10 cellular contexts compared by ENCODE assay signal in genomic region chr11:102447941-102448868, GRCh38. TPM values are rescaled to one million over a fixed set of nuclear protein-coding genes. Genes with fewer than 3 reads are reported as not detected.
A peak's percentile ranks its signal among the peaks of the same experiment; 100 is the strongest.
DNase-seq lines count a peak whose midpoint lies in the region; ATAC-seq and TF ChIP-seq lines count a peak whose summit lies in the region.
"Had no signal": no experiment of that assay in that cellular context is flagged by ENCODE, and none has a peak within 500 bp of the region (broad histone marks: within the 10 kb centered on the region; RNA-seq: fewer than 3 reads in every experiment).

No MANE protein-coding gene starts in this region.

- H3K36me3 ChIP-seq in HEK293 (ENCODE audit: control insufficient read depth in 2 of 2, insufficient read depth in 1 of 2, low read length in 2 of 2): peaks cover 0 to 33% of the 10 kb centered on the region in 2 experiments; a peak in 1 of 3 replicates
- peaks cover 78% of the 10 kb centered on the region for H3K36me3 ChIP-seq in OCI-LY7 (ENCODE audit: insufficient read depth, low read length)
- H3K36me3 ChIP-seq in sigmoid colon: peaks cover 0 to 4% (median 0%) of the 10 kb centered on the region in 4 donors
- no peaks in the 10 kb centered on the region for H3K36me3 ChIP-seq in vagina

- no peak overlapping the region for H3K4me3 ChIP-seq in HEK293 (ENCODE audit: low read depth, low read length)
- peak overlapping the region; percentile 95 for H3K4me3 ChIP-seq in OCI-LY7 (ENCODE audit: low read depth, low read length, poor library complexity, severe bottlenecking)
- peak overlapping the region in 6 of 59 donors; percentile 7 to 95 (median 82) for H3K4me3 ChIP-seq in dorsolateral prefrontal cortex
- no peak overlapping the region for H3K4me3 ChIP-seq in sigmoid colon
- H3K4me3 ChIP-seq in vagina: no peak overlapping the region
- H3K4me3 ChIP-seq: prostate gland had no signal

- CTCF ChIA-PET in HEK293 (lab: Yijun Ruan, JAX): interaction anchor here (0.6 to 0.9 kb wide), 3 partner anchors 10 to 48 kb away, joined by 3 read pairs; no protein-coding TSS in a partner anchor
- CTCF ChIA-PET in OCI-LY7 (lab: Charles Lee; ENCODE audit: unreplicated experiment): no interaction called here

- peaks cover 43% of the 10 kb centered on the region for H4K20me1 ChIP-seq in OCI-LY7 (ENCODE audit: insufficient read depth, low read length)

- peaks cover 0 to 6% (median 0%) of the 10 kb centered on the region in 45 donors for H3K27me3 ChIP-seq in dorsolateral prefrontal cortex
- no peaks in the 10 kb centered on the region for H3K27me3 ChIP-seq in sigmoid colon
- H3K27me3 ChIP-seq in vagina: no peaks in the 10 kb centered on the region

- no peak for TF ChIP-seq EP300 in sigmoid colon (IDR thresholded peaks at IDR 0.05)

- TF ChIP-seq POLR2A in sigmoid colon (IDR thresholded peaks at IDR 0.05) (no peak), vagina (IDR thresholded peaks at IDR 0.05) (no peak)

- intact Hi-C loops in OCI-LY7 (cut with micrococcal nuclease; ENCODE audit: unreplicated experiment) (no loop called here), dorsolateral prefrontal cortex (cut with DNase I) (loop anchor here in 1 of 2 donors (5.0 kb wide), 1 partner anchor 36 kb away; no protein-coding TSS in a partner anchor), sigmoid colon (cut with DNase I) (no loop called here), vagina (cut with DNase I) (no loop called here)

- DNase-seq in OCI-LY7 (ENCODE audit: low spot score): no peak
- DNase-seq in dorsolateral prefrontal cortex: no peak
- DNase-seq in sigmoid colon: no peak
- no peak for DNase-seq in vagina (ENCODE audit: extremely low spot score in 2 of 2)
- DNase-seq: left colon, NCI-H1105 treated with DMSO at 0.1 percent for 48 hours had no signal

- H3K9me3 ChIP-seq in HEK293 (ENCODE audit: control insufficient read depth, insufficient read depth, low read depth, low read length) (no peaks in the 10 kb centered on the region), OCI-LY7 (ENCODE audit: low read length) (peaks cover 12% of the 10 kb centered on the region; the same call in 1 of the 2 replicates), sigmoid colon (no peaks in the 10 kb centered on the region), vagina (no peaks in the 10 kb centered on the region)
- H3K9me3 ChIP-seq: prostate gland had no signal

- BruUV-seq in OCI-LY7 (replicated peaks; lab: Mats Ljungman, UMichigan): no TSS peak

- H3K79me2 ChIP-seq in OCI-LY7 (ENCODE audit: insufficient read depth, low read depth, low read length): peaks cover 92% of the 10 kb centered on the region

- H3K27ac ChIP-seq in HEK293 (ENCODE audit: extremely low read depth, low read depth, low read length) (no peak overlapping the region; the same call in 1 of the 2 replicates), OCI-LY7 (ENCODE audit: low read depth, low read length, poor library complexity, severe bottlenecking) (peak overlapping the region; percentile 3), dorsolateral prefrontal cortex (peak overlapping the region in 54 of 59 donors; percentile 5 to 99 (median 93)), sigmoid colon (peak overlapping the region in 3 of 4 donors; percentile 1 to 97 (median 95)), vagina (no peak overlapping the region)
- H3K27ac ChIP-seq: prostate gland had no signal

- TF ChIP-seq CTCF in HEK293 (tag by site-specific recombination; IDR thresholded peaks at IDR 0.05) (no peak), OCI-LY7 (conservative IDR thresholded peaks at IDR 0.05; ENCODE audit: low read length) (no peak), dorsolateral prefrontal cortex (IDR thresholded peaks at IDR 0.05 in 54 of 56, conservative IDR thresholded peaks at IDR 0.05 in 2 of 56; ENCODE audit: low read depth in 1 of 56, partially characterized antibody in 56 of 56) (no peak), sigmoid colon (IDR thresholded peaks at IDR 0.05) (no peak), vagina (IDR thresholded peaks at IDR 0.05) (no peak)

- POLR2A ChIA-PET in HEK293 (lab: Yijun Ruan, JAX) (no interaction called here), OCI-LY7 (lab: Charles Lee) (interaction anchor here (0.7 to 2.6 kb wide), 7 partner anchors 9 to 56 kb away, joined by 3 to 11 read pairs (median 4); no protein-coding TSS in a partner anchor)

- ATAC-seq in GM18520 (IDR thresholded peaks at IDR 0.05; ENCODE audit: unreplicated experiment) (no peak), GM19467 (IDR thresholded peaks at IDR 0.05; ENCODE audit: unreplicated experiment) (no peak)
- ATAC-seq: left colon had no signal

- peaks cover 2% of the 10 kb centered on the region; the same call in 1 of the 2 replicates for H3K4me1 ChIP-seq in HEK293 (ENCODE audit: control insufficient read depth, insufficient read depth, low read length)
- peaks cover 43% of the 10 kb centered on the region for H3K4me1 ChIP-seq in OCI-LY7 (ENCODE audit: insufficient read depth, low read length, poor library complexity, severe bottlenecking)
- H3K4me1 ChIP-seq in sigmoid colon: peaks cover 0 to 53% (median 36%) of the 10 kb centered on the region in 4 donors
- H3K4me1 ChIP-seq in vagina: peaks cover 29% of the 10 kb centered on the region
- H3K4me1 ChIP-seq: prostate gland had no signal

- H3K4me2 ChIP-seq in OCI-LY7 (ENCODE audit: low read length): peak overlapping the region; percentile 92

- no peak overlapping the region for H2AFZ ChIP-seq in OCI-LY7 (ENCODE audit: low read length)

- WGBS in sigmoid colon, 2 donors: 79 to 81% methylated on average over 2 of the region's 2 CpGs

- H3K9me2 ChIP-seq in OCI-LY7 (ENCODE audit: insufficient read depth, low read length): no peaks in the 10 kb centered on the region

TF ChIP-seq in HEK293, 187 proteins besides CTCF, POLR2A, EP300 and RAD21 (continues in another document):
- TF ChIP-seq ZNF510 (tag by site-specific recombination; IDR thresholded peaks at IDR 0.05; ENCODE audit: insufficient replicate concordance): no peak
- no peak for TF ChIP-seq ZNF645 (tag by site-specific recombination; IDR thresholded peaks at IDR 0.05)
- TF ChIP-seq ZNF529 (tag by site-specific recombination; IDR thresholded peaks at IDR 0.05; ENCODE audit: insufficient replicate concordance): no peak
- no peak for TF ChIP-seq ZNF791 (tag by site-specific recombination; IDR thresholded peaks at IDR 0.05)
- 0 out of 2 replicates have a peak, but pooled peaks have one; percentile 27 for TF ChIP-seq ATF2 (tag by site-specific recombination; IDR thresholded peaks at IDR 0.05; ENCODE audit: low read depth)
- TF ChIP-seq ZNF324 (tag by site-specific recombination; IDR thresholded peaks at IDR 0.05): no peak
- TF ChIP-seq GLIS1 (tag by site-specific recombination; IDR thresholded peaks at IDR 0.05): no peak
- no peak for TF ChIP-seq ZNF48 (tag by site-specific recombination; IDR thresholded peaks at IDR 0.05)
- no peak for TF ChIP-seq ZSCAN23 (tag by site-specific recombination; IDR thresholded peaks at IDR 0.05)
- TF ChIP-seq PRDM6 (tag by site-specific recombination; IDR thresholded peaks at IDR 0.05): peak; percentile 75

RNA-seq across cellular contexts. Expression of gene TMEM123, which starts 4.4 kb away (rescaled TPM):
- total RNA-seq in OCI-LY7 (2014; rRNA removed; shearing (Covaris generic)): 83.3 and 127 TPM in 2 replicates
- total RNA-seq in OCI-LY7 (2022) (232 and 261 TPM in 2 replicates), dorsolateral prefrontal cortex (100 to 1,000 TPM in 9 of 120 experiments, 10 to 100 TPM in 111; 31.8 to 163 (median 68.8) TPM), sigmoid colon (100 to 1,000 TPM; 140 to 232 (median 203) TPM), vagina (156 TPM)
- polyA plus RNA-seq in sigmoid colon: 10 to 100 TPM; 37.2 to 78.3 (median 44.4) TPM

Comparison
In these comparisons a context has a peak if more than half of its experiments do, and no peak if none do; other contexts are left out.
1. H3K27ac ChIP-seq: peak in OCI-LY7 (single experiment), dorsolateral prefrontal cortex (54 of 59) and sigmoid colon (3 of 4); none in HEK293 (single experiment) and vagina (single experiment).